18 cellular contexts compared by ENCODE assay signal in genomic region chr5:180323929-180324632, GRCh38. TPM values are rescaled to one million over a fixed set of nuclear protein-coding genes. Genes with fewer than 3 reads are reported as not detected.
DNase-seq lines count a peak whose midpoint lies in the region; ATAC-seq and TF ChIP-seq lines count a peak whose summit lies in the region.
"Had no signal": no experiment of that assay in that cellular context is flagged by ENCODE, and none has a peak within 500 bp of the region (broad histone marks: within the 10 kb centered on the region; RNA-seq: fewer than 3 reads in every experiment).

No MANE protein-coding gene starts in this region.

- no peak overlapping the region for H3K27ac ChIP-seq in RWPE2 (ENCODE audit: poor library complexity, severe bottlenecking)
- peak overlapping the region; percentile 46 to 95 (median 85) for H3K27ac ChIP-seq in dorsolateral prefrontal cortex
- H3K27ac ChIP-seq: HL-60 had no signal

- TF ChIP-seq CTCF in RWPE2 (IDR thresholded peaks at IDR 0.05; ENCODE audit: poor library complexity, severe bottlenecking): no peak
- TF ChIP-seq CTCF in dorsolateral prefrontal cortex (IDR thresholded peaks at IDR 0.05 in 54 of 56, conservative IDR thresholded peaks at IDR 0.05 in 2 of 56; ENCODE audit: low read depth in 1 of 56, partially characterized antibody in 56 of 56): peak in 12 of 56 donors; percentile 7 to 28 (median 15)

- H3K27me3 ChIP-seq in RWPE2 (ENCODE audit: insufficient read depth, poor library complexity, severe bottlenecking): no peaks in the 10 kb centered on the region
- no peaks in the 10 kb centered on the region for H3K27me3 ChIP-seq in dorsolateral prefrontal cortex

- intact Hi-C loops in dorsolateral prefrontal cortex (cut with DNase I): no loop called here

- H3K4me1 ChIP-seq in RWPE2 (ENCODE audit: insufficient read depth, poor library complexity, severe bottlenecking): no peaks in the 10 kb centered on the region

- H3K4me3 ChIP-seq in RWPE2 (ENCODE audit: severe bottlenecking) (no peak overlapping the region), dorsolateral prefrontal cortex (peak overlapping the region in 13 of 59 donors; percentile 2 to 37 (median 14))

- H3K4me3 Mint-ChIP-seq in T-helper 17 cell: no peak overlapping the region
- H3K4me3 Mint-ChIP-seq: B cell, immature natural killer cell had no signal

- no peaks in the 10 kb centered on the region for H3K36me3 Mint-ChIP-seq in T-helper 17 cell (ENCODE audit: low read depth)
- H3K36me3 Mint-ChIP-seq: immature natural killer cell had no signal

- DNase-seq in Ammon's horn (ENCODE audit: low spot score) (peak; percentile 36), RWPE2 (ENCODE audit: low spot score) (no peak), dorsolateral prefrontal cortex (peak in 5 of 10 donors; percentile 38 to 57 (median 49)), left kidney (ENCODE audit: low read depth, low spot score) (peak; percentile 35), T-helper 17 cell (no peak), NCI-H2227 treated with DMSO at 0.1 percent for 48 hours (lab: John Stamatoyannopoulos, UW) (no peak)
- no peak for DNase-seq in stimulated activated naive CD4-positive, alpha-beta T cell (lab: John Stamatoyannopoulos, UW)
- DNase-seq: activated CD4-positive, alpha-beta T cell treated with anti-CD3 and anti-CD28 coated beads, Interleukin-2, amount 50 U/mL, for 4 hours; DMS53; foreskin fibroblast; immature natural killer cell; MM.1S; stimulated activated naive CD8-positive, alpha-beta T cell treated with anti-CD3 and anti-CD28 coated beads, Interleukin-15, Interleukin-2, amounts not matched to agents 100 U/mL and 50 U/mL, for 24 hours; T-helper 2 cell had no signal

- peaks cover 12% of the 10 kb centered on the region for H3K27me3 Mint-ChIP-seq in T-helper 17 cell

- H3K27ac Mint-ChIP-seq in T-helper 17 cell: no peak overlapping the region
- H3K27ac Mint-ChIP-seq: B cell had no signal

- H3K36me3 ChIP-seq in RWPE2 (ENCODE audit: low read depth): no peaks in the 10 kb centered on the region

- H3K9me3 ChIP-seq in RWPE2 (ENCODE audit: severe bottlenecking) (no peaks in the 10 kb centered on the region), T-helper 17 cell (ENCODE audit: control insufficient read depth, low read length, poor library complexity, severe bottlenecking) (no peaks in the 10 kb centered on the region)

- H3K4me1 Mint-ChIP-seq in T-helper 17 cell: peaks cover 4% of the 10 kb centered on the region
- H3K4me1 Mint-ChIP-seq: B cell, immature natural killer cell had no signal

- ATAC-seq in RWPE2 (ENCODE audit: low read depth): peak; percentile 68
- no peak for ATAC-seq in T-helper 17 cell
- ATAC-seq in GM19467 (IDR thresholded peaks at IDR 0.05; ENCODE audit: unreplicated experiment): no peak
- ATAC-seq: right cardiac atrium; stimulated activated naive CD8-positive, alpha-beta T cell treated with anti-CD3 and anti-CD28 coated beads, Interleukin-15, Interleukin-2, amounts not matched to agents 100 U/mL and 50 U/mL, for 24 hours had no signal

RNA-seq across cellular contexts. Expression of gene GFPT2, which starts 29.1 kb away (rescaled TPM):
- total RNA-seq in dorsolateral prefrontal cortex (10 to 100 TPM; 19.3 to 78.0 (median 32.5) TPM), T-helper 17 cell (1 to 10 TPM in 1 of 2 donors, under 1 TPM in 1; 0.80 to 2.1 TPM)

RNA-seq across cellular contexts. Expression of gene MAPK9, which starts 32.2 kb away (rescaled TPM):
- total RNA-seq in dorsolateral prefrontal cortex: 100 to 1,000 TPM in 95 of 120 experiments, 10 to 100 TPM in 25; 64.6 to 182 (median 123) TPM
- total RNA-seq in T-helper 17 cell: 10 to 100 TPM; 24.3 to 25.1 TPM

Comparison
In these comparisons a context has a peak if more than half of its experiments do, and no peak if none do; other contexts are left out.
1. DNase-seq: peak in Ammon's horn (single experiment) and left kidney (single experiment); none in RWPE2 (single experiment), stimulated activated naive CD4-positive, alpha-beta T cell (0 of 6), T-helper 17 cell (0 of 3) and NCI-H2227 treated with DMSO at 0.1 percent for 48 hours (single experiment).
2. RNA of gene GFPT2, which starts 29.1 kb away (total RNA-seq): 19.3 to 78.0 TPM in dorsolateral prefrontal cortex; 0.80 to 2.1 TPM in T-helper 17 cell; every median in the first group is over 4 times any median in the second.